In the genomic region with DNA sequence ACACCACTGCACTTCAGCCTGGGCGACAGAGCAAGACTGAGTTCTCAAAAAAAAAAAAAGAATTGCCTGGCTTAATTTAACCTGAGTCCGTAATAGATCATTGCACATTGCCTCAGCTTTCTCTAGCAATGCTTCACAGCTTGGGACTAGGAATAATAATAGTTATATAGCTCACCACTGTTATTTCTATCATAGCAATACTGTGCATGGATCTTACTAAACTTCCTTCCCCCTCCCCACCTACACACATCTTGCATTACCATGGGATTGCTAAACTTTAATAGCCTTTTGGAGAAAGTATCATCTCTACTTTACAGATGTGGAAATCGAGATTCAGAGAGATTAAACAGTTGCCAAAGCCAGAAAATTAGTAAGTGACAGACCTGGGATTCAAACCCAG, we compare ENCODE assay signal across 11 cellular contexts.
DNase-seq lines count a peak whose midpoint lies in the region; TF ChIP-seq lines count a peak whose summit lies in the region.
"Had no signal": no experiment of that assay in that cellular context is flagged by ENCODE, and none has a peak within 500 bp of the region (broad histone marks: within the 10 kb centered on the region; RNA-seq: fewer than 3 reads in every experiment).

No MANE protein-coding gene starts in this region.

- no peak overlapping the region for H2BK120ac ChIP-seq in mesendoderm (ENCODE audit: low read depth, low read length)

- no peak overlapping the region for H3K23ac ChIP-seq in mesendoderm (ENCODE audit: low read length)

- no peak overlapping the region for H4K8ac ChIP-seq in mesendoderm (ENCODE audit: low read depth, low read length)

- H3K4me2 ChIP-seq in mesendoderm (ENCODE audit: low read length) = no peak overlapping the region
- H3K4me2 ChIP-seq: A549 had no signal

- no peak overlapping the region for H3K9ac ChIP-seq in mesendoderm (ENCODE audit: low read length)

- no peak overlapping the region for H2AK5ac ChIP-seq in mesendoderm (ENCODE audit: low read length)

- no peak overlapping the region for H3K56ac ChIP-seq in mesendoderm (ENCODE audit: low read length)

- H3K79me2 ChIP-seq in mesendoderm (ENCODE audit: control insufficient read depth, insufficient read depth, low read length) = no peaks in the 10 kb centered on the region

- WGBS in mesendoderm (ENCODE audit: extremely low coverage, insufficient coverage, low lambda C conversion rate) = no CpG with 5 or more reads among the region's 3 CpGs

- DNase-seq in GF-D8 (lab: John Stamatoyannopoulos, UW) (peak; percentile 26), NCI-H2029 treated with DMSO at 0.1 percent for 48 hours (lab: John Stamatoyannopoulos, UW) (peak; percentile 30), mesendoderm (no peak), activated gamma-delta T cell (lab: John Stamatoyannopoulos, UW) (no peak), NCI-H226 (no peak)
- DNase-seq: CD4-positive, alpha-beta memory T cell; DND-41; HCEC 1CT had no signal

- H3K4me3 ChIP-seq in neutrophil (ENCODE audit: low read depth in 1 of 2, low read length in 1 of 2) (peak overlapping the region in 1 of 2 experiments; percentile 3), mesendoderm (ENCODE audit: low read length) (no peak overlapping the region)
- H3K4me3 ChIP-seq: A549 had no signal

- no peak overlapping the region for H3K18ac ChIP-seq in mesendoderm (ENCODE audit: low read length)

- H3K79me1 ChIP-seq in mesendoderm (ENCODE audit: low read length) = no peaks in the 10 kb centered on the region

- H3K27ac ChIP-seq in neutrophil = peak overlapping the region; percentile 61
- H3K27ac ChIP-seq in mesendoderm (ENCODE audit: low read depth, low read length) = no peak overlapping the region
- H3K27ac ChIP-seq: A549, HL-60 had no signal

- no peaks in the 10 kb centered on the region for H3K27me3 ChIP-seq in neutrophil
- H3K27me3 ChIP-seq in mesendoderm (ENCODE audit: insufficient read depth, low read length, poor library complexity) = no peaks in the 10 kb centered on the region

- no peak overlapping the region for H2BK15ac ChIP-seq in mesendoderm (replicated peaks; ENCODE audit: low read depth)

- no peak overlapping the region for H2BK5ac ChIP-seq in mesendoderm (ENCODE audit: low read length)

- H3K9me3 ChIP-seq in neutrophil = no peaks in the 10 kb centered on the region
- H3K9me3 ChIP-seq: A549 had no signal

- H3K4ac ChIP-seq in mesendoderm (ENCODE audit: low read depth, low read length) = no peak overlapping the region

- H3K36me3 ChIP-seq in neutrophil (no peaks in the 10 kb centered on the region), mesendoderm (ENCODE audit: control insufficient read depth, insufficient read depth, low read length) (no peaks in the 10 kb centered on the region)

- H3K4me1 ChIP-seq in neutrophil (ENCODE audit: control insufficient read depth in 1 of 2, insufficient read depth in 1 of 2, low read depth in 1 of 2, low read length in 1 of 2) (peaks cover 63 to 74% of the 10 kb centered on the region in 2 experiments), mesendoderm (ENCODE audit: control insufficient read depth, low read depth, low read length) (peaks cover 3% of the 10 kb centered on the region)

- no peak for TF ChIP-seq CTCF in neutrophil (IDR thresholded peaks at IDR 0.05)

- H4K5ac ChIP-seq in mesendoderm (ENCODE audit: low read length) = no peak overlapping the region

Comparison
In these comparisons a context has a peak if more than half of its experiments do, and no peak if none do; other contexts are left out.
1. DNase-seq: peak in GF-D8 (single experiment) and NCI-H2029 treated with DMSO at 0.1 percent for 48 hours (single experiment); none in mesendoderm (single experiment), activated gamma-delta T cell (single experiment) and NCI-H226 (single experiment).